2 cellular contexts compared by ENCODE assay signal in the genomic region with DNA sequence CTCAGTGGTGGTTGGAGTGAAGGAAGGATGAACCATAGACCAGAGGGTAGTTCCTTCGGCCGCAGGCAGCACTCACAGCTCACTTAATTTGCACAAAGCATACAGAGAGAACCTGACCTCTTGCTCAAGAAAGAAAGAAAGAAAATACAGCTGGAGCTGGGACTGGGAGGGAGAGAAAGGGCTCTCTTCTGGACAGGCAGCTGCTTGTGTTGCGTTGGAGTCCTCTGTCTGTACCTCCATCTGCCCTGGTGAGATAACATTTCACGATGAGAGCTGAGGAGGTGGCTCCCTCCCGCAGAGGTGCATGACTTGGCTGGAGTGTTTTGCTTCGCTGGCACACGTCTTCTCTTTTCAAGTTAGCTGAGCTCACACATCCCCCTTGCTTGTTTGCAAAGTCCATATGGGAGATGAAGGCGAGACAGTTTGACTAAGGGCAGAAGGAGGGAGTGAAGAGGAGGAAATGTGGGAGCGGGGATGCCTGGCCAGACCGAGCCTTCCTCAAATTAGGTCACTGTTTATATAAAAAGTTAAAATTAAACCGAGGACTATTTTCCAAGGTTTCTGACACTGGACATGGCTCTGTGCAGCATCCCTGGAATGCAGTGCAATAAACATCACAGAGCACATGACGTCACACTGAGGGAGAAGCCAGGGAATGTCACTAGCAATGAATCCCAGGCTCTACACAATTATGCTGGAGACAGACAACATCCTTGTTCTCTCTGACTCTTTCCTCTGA.
TF ChIP-seq lines count a peak whose summit lies in the region.

No MANE protein-coding gene starts in this region.

TF ChIP-seq in HEK293, 187 proteins besides CTCF, POLR2A, EP300 and RAD21 (continued from another document):
- TF ChIP-seq, protein P1, sequence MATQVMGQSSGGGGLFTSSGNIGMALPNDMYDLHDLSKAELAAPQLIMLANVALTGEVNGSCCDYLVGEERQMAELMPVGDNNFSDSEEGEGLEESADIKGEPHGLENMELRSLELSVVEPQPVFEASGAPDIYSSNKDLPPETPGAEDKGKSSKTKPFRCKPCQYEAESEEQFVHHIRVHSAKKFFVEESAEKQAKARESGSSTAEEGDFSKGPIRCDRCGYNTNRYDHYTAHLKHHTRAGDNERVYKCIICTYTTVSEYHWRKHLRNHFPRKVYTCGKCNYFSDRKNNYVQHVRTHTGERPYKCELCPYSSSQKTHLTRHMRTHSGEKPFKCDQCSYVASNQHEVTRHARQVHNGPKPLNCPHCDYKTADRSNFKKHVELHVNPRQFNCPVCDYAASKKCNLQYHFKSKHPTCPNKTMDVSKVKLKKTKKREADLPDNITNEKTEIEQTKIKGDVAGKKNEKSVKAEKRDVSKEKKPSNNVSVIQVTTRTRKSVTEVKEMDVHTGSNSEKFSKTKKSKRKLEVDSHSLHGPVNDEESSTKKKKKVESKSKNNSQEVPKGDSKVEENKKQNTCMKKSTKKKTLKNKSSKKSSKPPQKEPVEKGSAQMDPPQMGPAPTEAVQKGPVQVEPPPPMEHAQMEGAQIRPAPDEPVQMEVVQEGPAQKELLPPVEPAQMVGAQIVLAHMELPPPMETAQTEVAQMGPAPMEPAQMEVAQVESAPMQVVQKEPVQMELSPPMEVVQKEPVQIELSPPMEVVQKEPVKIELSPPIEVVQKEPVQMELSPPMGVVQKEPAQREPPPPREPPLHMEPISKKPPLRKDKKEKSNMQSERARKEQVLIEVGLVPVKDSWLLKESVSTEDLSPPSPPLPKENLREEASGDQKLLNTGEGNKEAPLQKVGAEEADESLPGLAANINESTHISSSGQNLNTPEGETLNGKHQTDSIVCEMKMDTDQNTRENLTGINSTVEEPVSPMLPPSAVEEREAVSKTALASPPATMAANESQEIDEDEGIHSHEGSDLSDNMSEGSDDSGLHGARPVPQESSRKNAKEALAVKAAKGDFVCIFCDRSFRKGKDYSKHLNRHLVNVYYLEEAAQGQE (tag by site-specific recombination; IDR thresholded peaks at IDR 0.05), result no peak
- TF ChIP-seq ZNF621 (tag by site-specific recombination; IDR thresholded peaks at IDR 0.05), result no peak
- TF ChIP-seq ZNF341 (tag by site-specific recombination; IDR thresholded peaks at IDR 0.05; ENCODE audit: low read depth), result no peak
- no peak for TF ChIP-seq SETDB1 (IDR thresholded peaks at IDR 0.05; ENCODE audit: insufficient read length, low read length)
- TF ChIP-seq KLF7 (tag by site-specific recombination; IDR thresholded peaks at IDR 0.05; ENCODE audit: borderline replicate concordance), result no peak
- no peak for TF ChIP-seq ZNF677 (tag by site-specific recombination; IDR thresholded peaks at IDR 0.05)
- no peak for TF ChIP-seq HOXA7 (CRISPR knock-in tag; IDR thresholded peaks at IDR 0.05; ENCODE audit: borderline replicate concordance)
- no peak for TF ChIP-seq ZNF423 (tag by site-specific recombination; IDR thresholded peaks at IDR 0.05)
- no peak for TF ChIP-seq ZNF335 (tag by site-specific recombination; conservative IDR thresholded peaks at IDR 0.05)
- no peak for TF ChIP-seq KLF9 (tag by site-specific recombination; IDR thresholded peaks at IDR 0.05; ENCODE audit: low read depth)
- TF ChIP-seq ZNF274 (IDR thresholded peaks at IDR 0.05; ENCODE audit: low read length), result no peak
- TF ChIP-seq ZNF274 (tag by site-specific recombination; IDR thresholded peaks at IDR 0.05; ENCODE audit: borderline replicate concordance), result no peak
- TF ChIP-seq ZNF184 (tag by site-specific recombination; IDR thresholded peaks at IDR 0.05), result no peak
- no peak for TF ChIP-seq ZNF433 (tag by site-specific recombination; IDR thresholded peaks at IDR 0.05; ENCODE audit: low read depth)
- no peak for TF ChIP-seq ZNF555 (tag by site-specific recombination; conservative IDR thresholded peaks at IDR 0.05)
- 0 out of 2 replicates have a peak, but pooled peaks have one; percentile 27 for TF ChIP-seq TRIM28 (IDR thresholded peaks at IDR 0.05; ENCODE audit: borderline replicate concordance, low read length)
- no peak for TF ChIP-seq ZNF48 (tag by site-specific recombination; IDR thresholded peaks at IDR 0.05)
- 0 out of 2 replicates have a peak, but pooled peaks have one; percentile 26 for TF ChIP-seq IKZF3 (tag by site-specific recombination; IDR thresholded peaks at IDR 0.05)
- no peak for TF ChIP-seq ZNF624 (tag by site-specific recombination; IDR thresholded peaks at IDR 0.05)
- no peak for TF ChIP-seq ZNF600 (tag by site-specific recombination; IDR thresholded peaks at IDR 0.05)
- TF ChIP-seq, protein P2, sequence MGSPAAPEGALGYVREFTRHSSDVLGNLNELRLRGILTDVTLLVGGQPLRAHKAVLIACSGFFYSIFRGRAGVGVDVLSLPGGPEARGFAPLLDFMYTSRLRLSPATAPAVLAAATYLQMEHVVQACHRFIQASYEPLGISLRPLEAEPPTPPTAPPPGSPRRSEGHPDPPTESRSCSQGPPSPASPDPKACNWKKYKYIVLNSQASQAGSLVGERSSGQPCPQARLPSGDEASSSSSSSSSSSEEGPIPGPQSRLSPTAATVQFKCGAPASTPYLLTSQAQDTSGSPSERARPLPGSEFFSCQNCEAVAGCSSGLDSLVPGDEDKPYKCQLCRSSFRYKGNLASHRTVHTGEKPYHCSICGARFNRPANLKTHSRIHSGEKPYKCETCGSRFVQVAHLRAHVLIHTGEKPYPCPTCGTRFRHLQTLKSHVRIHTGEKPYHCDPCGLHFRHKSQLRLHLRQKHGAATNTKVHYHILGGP (tag by site-specific recombination; IDR thresholded peaks at IDR 0.05), result no peak; the same call in 1 of the 2 replicates
- TF ChIP-seq SALL2 (tag by site-specific recombination; IDR thresholded peaks at IDR 0.05; ENCODE audit: borderline replicate concordance), result no peak
- TF ChIP-seq OVOL3 (tag by site-specific recombination; IDR thresholded peaks at IDR 0.05), result no peak
- TF ChIP-seq, protein P3, sequence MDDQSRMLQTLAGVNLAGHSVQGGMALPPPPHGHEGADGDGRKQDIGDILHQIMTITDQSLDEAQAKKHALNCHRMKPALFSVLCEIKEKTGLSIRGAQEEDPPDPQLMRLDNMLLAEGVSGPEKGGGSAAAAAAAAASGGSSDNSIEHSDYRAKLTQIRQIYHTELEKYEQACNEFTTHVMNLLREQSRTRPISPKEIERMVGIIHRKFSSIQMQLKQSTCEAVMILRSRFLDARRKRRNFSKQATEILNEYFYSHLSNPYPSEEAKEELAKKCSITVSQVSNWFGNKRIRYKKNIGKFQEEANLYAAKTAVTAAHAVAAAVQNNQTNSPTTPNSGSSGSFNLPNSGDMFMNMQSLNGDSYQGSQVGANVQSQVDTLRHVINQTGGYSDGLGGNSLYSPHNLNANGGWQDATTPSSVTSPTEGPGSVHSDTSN (CRISPR knock-in tag; IDR thresholded peaks at IDR 0.05), result no peak
- TF ChIP-seq ZNF707 (tag by site-specific recombination; IDR thresholded peaks at IDR 0.05), result no peak
- TF ChIP-seq SP3 (tag by site-specific recombination; IDR thresholded peaks at IDR 0.05), result no peak
- no peak for TF ChIP-seq ZNF394 (tag by site-specific recombination; IDR thresholded peaks at IDR 0.05; ENCODE audit: borderline replicate concordance)
TF ChIP-seq in HEK293: peak in this region for 9.

TF ChIP-seq in K562, 482 proteins besides CTCF, POLR2A, EP300 and RAD21 (continued from another document and continues in another):
- TF ChIP-seq BRCA1 (IDR thresholded peaks at IDR 0.05), result no peak
- TF ChIP-seq BRCA1 (CRISPR knock-in tag; IDR thresholded peaks at IDR 0.05), result no peak
- TF ChIP-seq ETV6 (IDR thresholded peaks at IDR 0.05; ENCODE audit: borderline replicate concordance in 1 of 2, low read depth in 2 of 2, low read length in 1 of 2), result no peak
- no peak for TF ChIP-seq ETV6 (CRISPR knock-in tag; IDR thresholded peaks at IDR 0.05; ENCODE audit: borderline replicate concordance)
- TF ChIP-seq ZNF766 (CRISPR knock-in tag; conservative IDR thresholded peaks at IDR 0.05), result peak; percentile 94
- TF ChIP-seq MECOM (CRISPR knock-in tag; IDR thresholded peaks at IDR 0.05), result peak; percentile 34; the same call in 1 of the 2 replicates
- 0 out of 2 replicates have a peak, but pooled peaks have one; percentile 8 for TF ChIP-seq RB1 (IDR thresholded peaks at IDR 0.05; ENCODE audit: low read depth)
- TF ChIP-seq FUS (optimal IDR thresholded peaks at IDR 0.05; ENCODE audit: low read depth, low read length), result no peak
- TF ChIP-seq ZNF232 (CRISPR knock-in tag; IDR thresholded peaks at IDR 0.05), result no peak
- TF ChIP-seq, protein P4, sequence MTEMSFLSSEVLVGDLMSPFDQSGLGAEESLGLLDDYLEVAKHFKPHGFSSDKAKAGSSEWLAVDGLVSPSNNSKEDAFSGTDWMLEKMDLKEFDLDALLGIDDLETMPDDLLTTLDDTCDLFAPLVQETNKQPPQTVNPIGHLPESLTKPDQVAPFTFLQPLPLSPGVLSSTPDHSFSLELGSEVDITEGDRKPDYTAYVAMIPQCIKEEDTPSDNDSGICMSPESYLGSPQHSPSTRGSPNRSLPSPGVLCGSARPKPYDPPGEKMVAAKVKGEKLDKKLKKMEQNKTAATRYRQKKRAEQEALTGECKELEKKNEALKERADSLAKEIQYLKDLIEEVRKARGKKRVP (CRISPR knock-in tag; IDR thresholded peaks at IDR 0.05), result no peak
- 0 out of 2 replicates have a peak, but pooled peaks have one; percentile 29 for TF ChIP-seq GABPA (tag; conservative IDR thresholded peaks at IDR 0.05; ENCODE audit: low read depth)
- TF ChIP-seq, protein P5, sequence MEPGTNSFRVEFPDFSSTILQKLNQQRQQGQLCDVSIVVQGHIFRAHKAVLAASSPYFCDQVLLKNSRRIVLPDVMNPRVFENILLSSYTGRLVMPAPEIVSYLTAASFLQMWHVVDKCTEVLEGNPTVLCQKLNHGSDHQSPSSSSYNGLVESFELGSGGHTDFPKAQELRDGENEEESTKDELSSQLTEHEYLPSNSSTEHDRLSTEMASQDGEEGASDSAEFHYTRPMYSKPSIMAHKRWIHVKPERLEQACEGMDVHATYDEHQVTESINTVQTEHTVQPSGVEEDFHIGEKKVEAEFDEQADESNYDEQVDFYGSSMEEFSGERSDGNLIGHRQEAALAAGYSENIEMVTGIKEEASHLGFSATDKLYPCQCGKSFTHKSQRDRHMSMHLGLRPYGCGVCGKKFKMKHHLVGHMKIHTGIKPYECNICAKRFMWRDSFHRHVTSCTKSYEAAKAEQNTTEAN (CRISPR knock-in tag; IDR thresholded peaks at IDR 0.05), result no peak
- TF ChIP-seq KHSRP (IDR thresholded peaks at IDR 0.05), result no peak
- no peak for TF ChIP-seq SUPT5H (IDR thresholded peaks at IDR 0.05)
- TF ChIP-seq NFRKB (IDR thresholded peaks at IDR 0.05; ENCODE audit: low read depth), result 0 out of 2 replicates have a peak, but pooled peaks have one; percentile 50
- TF ChIP-seq, protein P1 (CRISPR knock-in tag; IDR thresholded peaks at IDR 0.05; ENCODE audit: low read depth), result 0 out of 2 replicates have a peak, but pooled peaks have one; percentile 27
- TF ChIP-seq CXXC5 (CRISPR knock-in tag; IDR thresholded peaks at IDR 0.05), result peak; percentile 96
- TF ChIP-seq, protein P6, sequence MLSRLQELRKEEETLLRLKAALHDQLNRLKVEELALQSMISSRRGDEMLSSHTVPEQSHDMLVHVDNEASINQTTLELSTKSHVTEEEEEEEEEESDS (CRISPR knock-in tag; IDR thresholded peaks at IDR 0.05), result no peak
- no peak for TF ChIP-seq CHD2 (IDR thresholded peaks at IDR 0.05; ENCODE audit: low read depth, low read length)
- TF ChIP-seq MAZ (CRISPR knock-in tag; conservative IDR thresholded peaks at IDR 0.05 in 1 of 2, IDR thresholded peaks at IDR 0.05 in 1 of 2), result peak; percentile 78 to 87; a peak in 3 of 4 replicates
- TF ChIP-seq, protein P7, sequence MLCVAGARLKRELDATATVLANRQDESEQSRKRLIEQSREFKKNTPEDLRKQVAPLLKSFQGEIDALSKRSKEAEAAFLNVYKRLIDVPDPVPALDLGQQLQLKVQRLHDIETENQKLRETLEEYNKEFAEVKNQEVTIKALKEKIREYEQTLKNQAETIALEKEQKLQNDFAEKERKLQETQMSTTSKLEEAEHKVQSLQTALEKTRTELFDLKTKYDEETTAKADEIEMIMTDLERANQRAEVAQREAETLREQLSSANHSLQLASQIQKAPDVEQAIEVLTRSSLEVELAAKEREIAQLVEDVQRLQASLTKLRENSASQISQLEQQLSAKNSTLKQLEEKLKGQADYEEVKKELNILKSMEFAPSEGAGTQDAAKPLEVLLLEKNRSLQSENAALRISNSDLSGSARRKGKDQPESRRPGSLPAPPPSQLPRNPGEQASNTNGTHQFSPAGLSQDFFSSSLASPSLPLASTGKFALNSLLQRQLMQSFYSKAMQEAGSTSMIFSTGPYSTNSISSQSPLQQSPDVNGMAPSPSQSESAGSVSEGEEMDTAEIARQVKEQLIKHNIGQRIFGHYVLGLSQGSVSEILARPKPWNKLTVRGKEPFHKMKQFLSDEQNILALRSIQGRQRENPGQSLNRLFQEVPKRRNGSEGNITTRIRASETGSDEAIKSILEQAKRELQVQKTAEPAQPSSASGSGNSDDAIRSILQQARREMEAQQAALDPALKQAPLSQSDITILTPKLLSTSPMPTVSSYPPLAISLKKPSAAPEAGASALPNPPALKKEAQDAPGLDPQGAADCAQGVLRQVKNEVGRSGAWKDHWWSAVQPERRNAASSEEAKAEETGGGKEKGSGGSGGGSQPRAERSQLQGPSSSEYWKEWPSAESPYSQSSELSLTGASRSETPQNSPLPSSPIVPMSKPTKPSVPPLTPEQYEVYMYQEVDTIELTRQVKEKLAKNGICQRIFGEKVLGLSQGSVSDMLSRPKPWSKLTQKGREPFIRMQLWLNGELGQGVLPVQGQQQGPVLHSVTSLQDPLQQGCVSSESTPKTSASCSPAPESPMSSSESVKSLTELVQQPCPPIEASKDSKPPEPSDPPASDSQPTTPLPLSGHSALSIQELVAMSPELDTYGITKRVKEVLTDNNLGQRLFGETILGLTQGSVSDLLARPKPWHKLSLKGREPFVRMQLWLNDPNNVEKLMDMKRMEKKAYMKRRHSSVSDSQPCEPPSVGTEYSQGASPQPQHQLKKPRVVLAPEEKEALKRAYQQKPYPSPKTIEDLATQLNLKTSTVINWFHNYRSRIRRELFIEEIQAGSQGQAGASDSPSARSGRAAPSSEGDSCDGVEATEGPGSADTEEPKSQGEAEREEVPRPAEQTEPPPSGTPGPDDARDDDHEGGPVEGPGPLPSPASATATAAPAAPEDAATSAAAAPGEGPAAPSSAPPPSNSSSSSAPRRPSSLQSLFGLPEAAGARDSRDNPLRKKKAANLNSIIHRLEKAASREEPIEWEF (CRISPR knock-in tag; IDR thresholded peaks at IDR 0.05), result peak; percentile 88
- 0 out of 2 replicates have a peak, but pooled peaks have one; percentile 11 for TF ChIP-seq PTTG1 (tag; IDR thresholded peaks at IDR 0.05; ENCODE audit: low read depth)
